Comparison of ENCODE assay signal across 20 cellular contexts in the genomic region with DNA sequence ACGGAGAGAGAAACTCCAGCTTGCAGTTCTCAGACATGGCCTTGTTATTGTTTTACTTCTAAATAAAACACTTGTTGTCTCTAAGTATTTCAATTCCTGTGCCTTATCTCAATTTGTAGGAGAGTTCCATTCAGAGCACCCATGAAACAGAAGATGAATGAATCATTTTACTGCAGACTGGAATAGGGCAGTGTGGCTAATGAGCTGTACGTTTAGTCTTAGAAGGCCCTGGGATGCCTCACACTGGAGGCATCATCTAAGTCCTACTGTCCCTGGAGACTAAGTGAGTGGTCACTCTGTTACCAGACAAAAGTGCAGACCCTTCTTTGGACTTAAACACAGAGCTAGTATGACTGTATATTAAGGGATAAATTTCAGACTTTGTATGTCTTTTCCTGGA.
"Had no signal": no experiment of that assay in that cellular context is flagged by ENCODE, and none has a peak within 500 bp of the region (broad histone marks: within the 10 kb centered on the region; RNA-seq: fewer than 3 reads in every experiment).

No MANE protein-coding gene starts in this region.

- H3K27ac ChIP-seq: breast epithelium, prostate gland had no signal

- H3K4me3 ChIP-seq: breast epithelium, prostate gland, smooth muscle cell had no signal

- H3K36me3 ChIP-seq: breast epithelium, prostate gland had no signal

- H3K27me3 Mint-ChIP-seq: activated B cell treated with CpG ODN at 0.5 μM for 24 hours; activated CD8-positive, alpha-beta T cell treated with anti-CD3 and anti-CD28 coated beads for 36 hours; T-helper 17 cell had no signal

- H3K4me2 ChIP-seq: smooth muscle cell had no signal

- H3K4me1 Mint-ChIP-seq: activated B cell treated with CpG ODN at 0.5 μM for 24 hours, T-helper 17 cell had no signal

- H3K36me3 Mint-ChIP-seq: activated naive CD4-positive, alpha-beta T cell treated with anti-CD3 and anti-CD28 coated beads, Interleukin-2, amount 50 U/mL, for 72 hours had no signal

- ATAC-seq: activated CD8-positive, alpha-beta T cell treated with anti-CD3 and anti-CD28 coated beads for 36 hours; activated naive CD4-positive, alpha-beta T cell treated with anti-CD3 and anti-CD28 coated beads, Interleukin-2, amount 50 U/mL, for 72 hours; stimulated activated naive CD8-positive, alpha-beta T cell treated with anti-CD3 and anti-CD28 coated beads, Interleukin-15, Interleukin-2, amounts not matched to agents 100 U/mL and 50 U/mL, for 24 hours; T-helper 17 cell had no signal

- H3K9me3 ChIP-seq: breast epithelium, prostate gland had no signal

- H3K4me1 ChIP-seq: breast epithelium, prostate gland had no signal

- DNase-seq: activated B cell treated with CpG ODN at 0.5 μM for 24 hours; activated CD4-positive, alpha-beta T cell treated with anti-CD3 and anti-CD28 coated beads for 48 hours; activated CD8-positive, alpha-beta memory T cell treated with anti-CD3 and anti-CD28 coated beads, Interleukin-2, amount 50 U/mL, for 4 hours; activated CD8-positive, alpha-beta T cell treated with anti-CD3 and anti-CD28 coated beads for 36 hours; activated effector memory CD4-positive, alpha-beta T cell treated with anti-CD3 and anti-CD28 coated beads, Interleukin-2, amount 50 U/mL, for 16 hours; activated T-cell treated with anti-CD3 and anti-CD28 coated beads, Interleukin-2, amount 50 U/mL, for 48 hours; amniotic stem cell; erythroblast; hippocampal formation; kidney; left ventricle myocardium superior; nephron progenitor cell; right cardiac atrium; stimulated activated naive CD8-positive, alpha-beta T cell treated with anti-CD3 and anti-CD28 coated beads, Interleukin-15, Interleukin-2, amounts not matched to agents 100 U/mL and 50 U/mL, for 24 hours; T-helper 17 cell; trophoblast cell had no signal

- H3K4me3 Mint-ChIP-seq: activated B cell treated with CpG ODN at 0.5 μM for 24 hours; activated CD8-positive, alpha-beta T cell treated with anti-CD3 and anti-CD28 coated beads for 36 hours; nephron progenitor cell; T-helper 17 cell had no signal

- H3K27ac Mint-ChIP-seq: activated B cell treated with CpG ODN at 0.5 μM for 24 hours; activated CD8-positive, alpha-beta T cell treated with anti-CD3 and anti-CD28 coated beads for 36 hours; activated naive CD4-positive, alpha-beta T cell treated with anti-CD3 and anti-CD28 coated beads, Interleukin-2, amount 50 U/mL, for 72 hours; T-helper 17 cell had no signal

- H3K9me3 Mint-ChIP-seq: activated B cell treated with CpG ODN at 0.5 μM for 24 hours; activated CD8-positive, alpha-beta T cell treated with anti-CD3 and anti-CD28 coated beads for 36 hours; nephron progenitor cell had no signal
